4 cellular contexts compared by ENCODE assay signal in the genomic region with DNA sequence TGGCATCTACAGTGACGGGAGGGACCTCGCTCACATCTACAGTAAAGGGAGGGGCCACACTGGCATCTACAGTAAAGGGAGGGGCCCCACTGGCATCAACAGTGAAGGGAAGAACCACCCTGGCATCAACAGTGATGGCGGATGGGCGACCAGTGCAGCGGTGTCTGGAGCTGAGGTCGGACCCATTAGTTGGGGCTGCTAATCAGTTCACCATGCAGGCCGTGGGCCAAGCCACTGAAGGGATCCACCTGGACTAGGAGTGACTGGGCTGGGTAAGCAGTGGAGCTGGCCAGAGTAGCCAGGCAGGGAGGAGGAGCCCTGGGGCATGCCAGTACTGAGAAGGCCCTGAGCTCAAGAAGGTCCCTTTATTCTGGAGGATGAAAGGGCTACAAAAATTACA. TPM values are rescaled to one million over a fixed set of nuclear protein-coding genes. Genes with fewer than 3 reads are reported as not detected.
"Had no signal": no experiment of that assay in that cellular context is flagged by ENCODE, and none has a peak within 500 bp of the region (broad histone marks: within the 10 kb centered on the region; RNA-seq: fewer than 3 reads in every experiment).

No MANE protein-coding gene starts in this region.

RNA-seq across cellular contexts. Expression of gene TMEM191B, which starts 23.4 kb away (rescaled TPM):
- total RNA-seq: MCF 10A had no signal

RNA-seq across cellular contexts. Expression of gene GGTLC3, which starts 33.1 kb away (rescaled TPM):
- total RNA-seq: LHCN-M2, M059J, MCF 10A, NCI-H460 had no signal
